In genomic region chr4:33924239-33924638, GRCh38 we compare ENCODE assay signal across 13 cellular contexts.
DNase-seq lines count a peak whose midpoint lies in the region; ATAC-seq, FAIRE-seq and TF ChIP-seq lines count a peak whose summit lies in the region.
"Had no signal": no experiment of that assay in that cellular context is flagged by ENCODE, and none has a peak within 500 bp of the region (broad histone marks: within the 10 kb centered on the region; RNA-seq: fewer than 3 reads in every experiment).

No MANE protein-coding gene starts in this region.

- H3K9me1 ChIP-seq in IMR-90 (ENCODE audit: insufficient read depth, low read length): no peaks in the 10 kb centered on the region

- no peak overlapping the region for H3K27ac Mint-ChIP-seq in T-helper 17 cell

- DNase-seq in AG04450 (ENCODE audit: low read depth, low spot score) (peak; percentile 6), IMR-90 (peak; percentile 37), astrocyte of the hippocampus (ENCODE audit: low read depth, low spot score) (peak; percentile 61), kidney tubule cell (ENCODE audit: low spot score) (peak; percentile 71), small intestine (no peak), T-helper 17 cell (no peak)
- DNase-seq: activated CD4-positive, alpha-beta T cell treated with anti-CD3 and anti-CD28 coated beads, Interleukin-2, amount 50 U/mL, for 4 hours; NCI-H146; occipital lobe; Right ventricle myocardium superior had no signal

- H3K23ac ChIP-seq in IMR-90 (ENCODE audit: low read depth, low read length): no peak overlapping the region

- no peak overlapping the region for H3K4me2 ChIP-seq in IMR-90 (ENCODE audit: low read depth, low read length)
- H3K4me2 ChIP-seq: BLaER1 had no signal

- H3K27ac ChIP-seq in AG04450 (ENCODE audit: low read depth, low read length) (no peak overlapping the region), IMR-90 (ENCODE audit: insufficient read depth, low read length) (no peak overlapping the region), small intestine (ENCODE audit: low read depth in 1 of 2, low read length in 1 of 2) (no peak overlapping the region)
- H3K27ac ChIP-seq: BLaER1 had no signal

- CTCF ChIA-PET in AG04450 (lab: Charles Lee) (no interaction called here), IMR-90 (lab: Yijun Ruan, JAX) (interaction anchor here (0.5 kb wide), 1 partner anchor 341 kb away, joined by 3 read pairs; no protein-coding TSS in a partner anchor)

- H3K4me1 Mint-ChIP-seq in T-helper 17 cell: no peaks in the 10 kb centered on the region

- ATAC-seq in IMR-90 (ENCODE audit: low read depth) (no peak), GM19467 (IDR thresholded peaks at IDR 0.05; ENCODE audit: unreplicated experiment) (no peak), T-helper 17 cell (no peak), HG03175 (IDR thresholded peaks at IDR 0.05; ENCODE audit: unreplicated experiment) (no peak)

- no peak overlapping the region for H2AFZ ChIP-seq in IMR-90 (replicated peaks; ENCODE audit: low read length, poor library complexity)

- H3K27me3 Mint-ChIP-seq in T-helper 17 cell: no peaks in the 10 kb centered on the region

- H3K4me1 ChIP-seq in IMR-90 (ENCODE audit: control insufficient read depth, insufficient read depth, low read length): no peaks in the 10 kb centered on the region
- no peaks in the 10 kb centered on the region for H3K4me1 ChIP-seq in small intestine (ENCODE audit: control insufficient read depth in 2 of 2, insufficient read depth in 1 of 2, low read depth in 1 of 2, low read length in 1 of 2)
- H3K4me1 ChIP-seq: BLaER1 had no signal

- H3K36me3 ChIP-seq in IMR-90 (ENCODE audit: control insufficient read depth, insufficient read depth, low read length) (no peaks in the 10 kb centered on the region), small intestine (ENCODE audit: control insufficient read depth in 2 of 2, insufficient read depth in 2 of 2, low read length in 2 of 2) (no peaks in the 10 kb centered on the region)
- H3K36me3 ChIP-seq: BLaER1 had no signal

- no peaks in the 10 kb centered on the region for H3K36me3 Mint-ChIP-seq in T-helper 17 cell (ENCODE audit: low read depth)

- H2BK20ac ChIP-seq in IMR-90 (ENCODE audit: low read depth, low read length): no peak overlapping the region

- H2BK15ac ChIP-seq in IMR-90 (ENCODE audit: low read depth, low read length): no peak overlapping the region

- no peak overlapping the region for H3K4me3 ChIP-seq in AG04450 (ENCODE audit: low read depth, low read length)
- no peak overlapping the region for H3K4me3 ChIP-seq in IMR-90 (ENCODE audit: insufficient read depth, low read depth, low read length)
- no peak overlapping the region for H3K4me3 ChIP-seq in small intestine (ENCODE audit: low read depth in 1 of 2, low read length in 2 of 2)
- H3K4me3 ChIP-seq: BLaER1 had no signal

- no peak overlapping the region for H2BK5ac ChIP-seq in IMR-90 (ENCODE audit: low read depth, low read length, poor library complexity, severe bottlenecking)

- no peak for TF ChIP-seq RAD21 in IMR-90 (IDR thresholded peaks at IDR 0.05; ENCODE audit: low read length)

- no peak overlapping the region for H3K18ac ChIP-seq in IMR-90 (ENCODE audit: low read depth, low read length)

- WGBS in IMR-90 (ENCODE audit: extremely low coverage in 2 of 2, insufficient read length in 1 of 2), 2 experiments: 100% methylated on average over 2 of the region's 7 CpGs; no CpG with 5 or more reads in 1 of the 2 experiments
- 62 to 69% (median 62%) methylated on average over 7 of the region's 7 CpGs for WGBS in small intestine, 3 donors

- BruUV-seq in IMR-90 (replicated peaks; lab: Mats Ljungman, UMichigan): no TSS peak

- no peaks in the 10 kb centered on the region for H3K79me1 ChIP-seq in IMR-90 (ENCODE audit: low read depth in 1 of 2, low read length in 2 of 2)

- H2AK5ac ChIP-seq in IMR-90 (ENCODE audit: low read depth, low read length): no peak overlapping the region

- no peak overlapping the region for H3K56ac ChIP-seq in IMR-90 (ENCODE audit: extremely low read depth, insufficient read depth, low read length)

- dilution Hi-C loops in IMR-90 (cut with HindIII; ENCODE audit: low sequenced_read_pairs, unreplicated experiment): no loop called here

- no peak overlapping the region for H4K5ac ChIP-seq in IMR-90 (ENCODE audit: low read depth, low read length)

- H3K9me3 ChIP-seq in AG04450 (ENCODE audit: control insufficient read depth, insufficient read depth, low read length) (no peaks in the 10 kb centered on the region), IMR-90 (ENCODE audit: control insufficient read depth, insufficient read depth, low read length) (no peaks in the 10 kb centered on the region), small intestine (ENCODE audit: control insufficient read depth, low read depth) (no peaks in the 10 kb centered on the region), T-helper 17 cell (ENCODE audit: control insufficient read depth, low read length, poor library complexity, severe bottlenecking) (no peaks in the 10 kb centered on the region)
- H3K9me3 ChIP-seq: BLaER1 had no signal

- H4K20me1 ChIP-seq in IMR-90 (ENCODE audit: insufficient read depth, low read length): no peaks in the 10 kb centered on the region
- H4K20me1 ChIP-seq: BLaER1 had no signal

- no peak overlapping the region for H2BK120ac ChIP-seq in IMR-90 (ENCODE audit: low read depth, low read length)

- H2AK9ac ChIP-seq in IMR-90 (replicated peaks; ENCODE audit: low read depth, low read length, poor library complexity): no peak overlapping the region

- no peak for TF ChIP-seq POLR2A in IMR-90 (IDR thresholded peaks at IDR 0.05; ENCODE audit: low read depth, low read length)

- H3K27me3 ChIP-seq in AG04450 (ENCODE audit: control insufficient read depth, insufficient read depth, low read length): no peaks in the 10 kb centered on the region
- H3K27me3 ChIP-seq in IMR-90 (ENCODE audit: control insufficient read depth, insufficient read depth, low read length): no peaks in the 10 kb centered on the region
- H3K27me3 ChIP-seq in small intestine (ENCODE audit: control insufficient read depth in 2 of 2, insufficient read depth in 2 of 2, low read length in 2 of 2): no peaks in the 10 kb centered on the region
- H3K27me3 ChIP-seq: BLaER1 had no signal

- H4K91ac ChIP-seq in IMR-90 (ENCODE audit: insufficient read depth, low read depth, low read length): no peak overlapping the region

- no peak overlapping the region for H3K4ac ChIP-seq in IMR-90 (ENCODE audit: low read depth, low read length)

- no peak overlapping the region for H3K14ac ChIP-seq in IMR-90 (replicated peaks; ENCODE audit: low read depth, low read length)

- no peak overlapping the region for H3K9ac ChIP-seq in IMR-90 (ENCODE audit: low read depth, low read length)
- H3K9ac ChIP-seq: BLaER1 had no signal

- in situ Hi-C loops in IMR-90 (cut with MboI; ENCODE audit: low sequenced_read_pairs): no loop called here

- POLR2A ChIA-PET in AG04450 (lab: Yijun Ruan, JAX): no interaction called here
- POLR2A ChIA-PET in IMR-90 (lab: Charles Lee; ENCODE audit: unreplicated experiment): no interaction called here

- TF ChIP-seq CTCF in AG04450 (IDR thresholded peaks at IDR 0.05; ENCODE audit: low read depth, low read length) (no peak), IMR-90 (conservative IDR thresholded peaks at IDR 0.05; ENCODE audit: low read depth, low read length) (no peak)

- no peak for FAIRE-seq in small intestine (lab: Jason Lieb, UNC)

- H3K4me3 Mint-ChIP-seq in T-helper 17 cell: no peak overlapping the region

- intact Hi-C loops in IMR-90 (cut with micrococcal nuclease): no loop called here

- no peak overlapping the region for H4K8ac ChIP-seq in IMR-90 (ENCODE audit: low read depth in 2 of 2, low read length in 2 of 2)

TF ChIP-seq in IMR-90, 13 proteins besides CTCF, POLR2A, EP300 and RAD21:
- no peak for TF ChIP-seq CHD1 (IDR thresholded peaks at IDR 0.05; ENCODE audit: low read depth, low read length)
- TF ChIP-seq SMC3 (IDR thresholded peaks at IDR 0.05; ENCODE audit: low read depth, low read length): no peak
- no peak for TF ChIP-seq MAZ (IDR thresholded peaks at IDR 0.05; ENCODE audit: borderline replicate concordance, low read depth, low read length)
- no peak for TF ChIP-seq USF2 (IDR thresholded peaks at IDR 0.05; ENCODE audit: low read depth, low read length)
- no peak for TF ChIP-seq NFE2L2 (IDR thresholded peaks at IDR 0.05; ENCODE audit: low read depth, low read length)
- no peak for TF ChIP-seq RCOR1 (IDR thresholded peaks at IDR 0.05; ENCODE audit: insufficient replicate concordance, low read length)
- TF ChIP-seq MAFK (IDR thresholded peaks at IDR 0.05; ENCODE audit: low read depth, low read length): no peak
- TF ChIP-seq BHLHE40 (IDR thresholded peaks at IDR 0.05; ENCODE audit: low read depth, low read length): no peak
- TF ChIP-seq ELK1 (IDR thresholded peaks at IDR 0.05; ENCODE audit: borderline replicate concordance, low read depth, low read length): no peak
- no peak for TF ChIP-seq CEBPB (IDR thresholded peaks at IDR 0.05; ENCODE audit: low read depth, low read length)
- no peak for TF ChIP-seq RFX5 (IDR thresholded peaks at IDR 0.05; ENCODE audit: low read depth, low read length)
- no peak for TF ChIP-seq MXI1 (IDR thresholded peaks at IDR 0.05; ENCODE audit: borderline replicate concordance, low read depth, low read length)
- no peak for TF ChIP-seq FOS (IDR thresholded peaks at IDR 0.05; ENCODE audit: low read depth, low read length)

Comparison
In these comparisons a context has a peak if more than half of its experiments do, and no peak if none do; other contexts are left out.
1. DNase-seq: peak in AG04450 (single experiment), IMR-90 (single experiment), astrocyte of the hippocampus (single experiment) and kidney tubule cell (single experiment); none in small intestine (single experiment) and T-helper 17 cell (0 of 3).